In genomic region chr4:26192921-26193894, GRCh38 we compare ENCODE assay signal across 10 cellular contexts.
A peak's percentile ranks its signal among the peaks of the same experiment; 100 is the strongest.
DNase-seq lines count a peak whose midpoint lies in the region; ATAC-seq and TF ChIP-seq lines count a peak whose summit lies in the region.
"Had no signal": no experiment of that assay in that cellular context is flagged by ENCODE, and none has a peak within 500 bp of the region (broad histone marks: within the 10 kb centered on the region; RNA-seq: fewer than 3 reads in every experiment).

No MANE protein-coding gene starts in this region.

- no peaks in the 10 kb centered on the region for H3K9me3 Mint-ChIP-seq in T-helper 2 cell treated with Interferon-gamma antibody and Interleukin-4, amounts not matched to agents 5 μg/mL and 100 μg/mL, for 36 hours

- ATAC-seq in HG02571 (IDR thresholded peaks at IDR 0.05; ENCODE audit: unreplicated experiment) = peak; percentile 44

- intact Hi-C loops in breast epithelium (cut with DNase I; ENCODE audit: low total_unique reads) = no loop called here

- no peaks in the 10 kb centered on the region for H3K27me3 Mint-ChIP-seq in T-helper 2 cell treated with Interferon-gamma antibody and Interleukin-4, amounts not matched to agents 5 μg/mL and 100 μg/mL, for 36 hours (ENCODE audit: low read depth)

- peaks cover 5% of the 10 kb centered on the region for H3K36me3 Mint-ChIP-seq in T-helper 2 cell treated with Interferon-gamma antibody and Interleukin-4, amounts not matched to agents 5 μg/mL and 100 μg/mL, for 36 hours (ENCODE audit: low read depth)

- DNase-seq in activated naive CD4-positive, alpha-beta T cell treated with Interleukin-2 at 50 U/mL for 16 hours = peak; percentile 34
- DNase-seq in activated naive CD4-positive, alpha-beta T cell (lab: John Stamatoyannopoulos, UW) = no peak
- DNase-seq in T-helper 2 cell treated with Interferon-gamma antibody and Interleukin-4, amounts not matched to agents 5 μg/mL and 100 μg/mL, for 36 hours (ENCODE audit: low spot score) = peak; percentile 58
- DNase-seq in retinal pigment epithelial cell (ENCODE audit: low read depth) (no peak), breast epithelium (ENCODE audit: low spot score in 2 of 2) (no peak), NCI-H2171 (lab: John Stamatoyannopoulos, UW) (no peak), dedifferentiated amniotic fluid mesenchymal stem cell (ENCODE audit: extremely low spot score) (no peak)
- DNase-seq: activated CD4-positive, CD25-positive, alpha-beta regulatory T cell treated with anti-CD3 and anti-CD28 coated beads, Interleukin-2, amount 50 U/mL, for 72 hours had no signal

- H3K27ac Mint-ChIP-seq in T-helper 2 cell treated with Interferon-gamma antibody and Interleukin-4, amounts not matched to agents 5 μg/mL and 100 μg/mL, for 36 hours = peak overlapping the region; percentile 84
- H3K27ac Mint-ChIP-seq: B cell had no signal

- H3K4me1 ChIP-seq in breast epithelium = no peaks in the 10 kb centered on the region

- H3K9me3 ChIP-seq in breast epithelium = no peaks in the 10 kb centered on the region

- TF ChIP-seq CTCF in retinal pigment epithelial cell (conservative IDR thresholded peaks at IDR 0.05; ENCODE audit: low read depth, low read length) (peak; percentile 19), breast epithelium (IDR thresholded peaks at IDR 0.05) (no peak)

- peaks cover 52% of the 10 kb centered on the region for H3K4me1 Mint-ChIP-seq in T-helper 2 cell treated with Interferon-gamma antibody and Interleukin-4, amounts not matched to agents 5 μg/mL and 100 μg/mL, for 36 hours (ENCODE audit: low read depth)

- H3K4me3 ChIP-seq in retinal pigment epithelial cell (ENCODE audit: low read length) (no peak overlapping the region), breast epithelium (no peak overlapping the region)

- no peak for TF ChIP-seq POLR2A in breast epithelium (IDR thresholded peaks at IDR 0.05)

- no peaks in the 10 kb centered on the region for H3K27me3 ChIP-seq in breast epithelium

- H3K36me3 ChIP-seq in breast epithelium = no peaks in the 10 kb centered on the region

- H3K27ac ChIP-seq in breast epithelium = no peak overlapping the region

- peak overlapping the region; percentile 50 for H3K4me3 Mint-ChIP-seq in T-helper 2 cell treated with Interferon-gamma antibody and Interleukin-4, amounts not matched to agents 5 μg/mL and 100 μg/mL, for 36 hours
- H3K4me3 Mint-ChIP-seq: B cell had no signal

Comparison
In these comparisons a context has a peak if more than half of its experiments do, and no peak if none do; other contexts are left out.
1. DNase-seq: peak in activated naive CD4-positive, alpha-beta T cell treated with Interleukin-2 at 50 U/mL for 16 hours (single experiment) and T-helper 2 cell treated with Interferon-gamma antibody and Interleukin-4, amounts not matched to agents 5 μg/mL and 100 μg/mL, for 36 hours (single experiment); none in activated naive CD4-positive, alpha-beta T cell (0 of 4), retinal pigment epithelial cell (single experiment), breast epithelium (0 of 2), NCI-H2171 (single experiment) and dedifferentiated amniotic fluid mesenchymal stem cell (single experiment).